ENCODE assay signal across 13 cellular contexts in the genomic region with DNA sequence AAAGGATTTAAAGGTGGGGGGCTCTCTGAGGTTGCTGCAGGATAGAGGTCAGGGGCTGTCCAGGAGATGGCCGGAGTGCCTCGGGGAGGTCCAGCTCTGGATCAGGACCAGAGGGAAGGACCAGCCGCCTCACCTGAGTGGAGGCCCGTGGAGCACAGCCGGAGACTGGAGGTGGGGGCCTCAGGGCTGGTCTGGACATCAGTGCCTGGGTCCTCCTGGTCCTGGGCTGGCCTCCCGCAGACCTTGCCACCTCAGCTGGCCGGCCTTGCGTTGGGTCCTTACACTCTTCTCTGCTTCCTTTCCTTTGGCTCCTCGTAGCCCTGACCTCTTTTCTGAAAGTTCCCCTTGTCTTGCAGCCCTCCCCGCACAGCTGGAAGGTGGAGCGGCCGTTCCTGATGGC. TPM values are rescaled to one million over a fixed set of nuclear protein-coding genes. Genes with fewer than 3 reads are reported as not detected.
DNase-seq lines count a peak whose midpoint lies in the region; ATAC-seq, FAIRE-seq and TF ChIP-seq lines count a peak whose summit lies in the region.
"Had no signal": no experiment of that assay in that cellular context is flagged by ENCODE, and none has a peak within 500 bp of the region (broad histone marks: within the 10 kb centered on the region; RNA-seq: fewer than 3 reads in every experiment).

No MANE protein-coding gene starts in this region.

- H3K27me3 ChIP-seq in heart left ventricle (no peaks in the 10 kb centered on the region), esophagus (ENCODE audit: control insufficient read depth in 1 of 2, insufficient read depth in 2 of 2, low read length in 2 of 2) (no peaks in the 10 kb centered on the region), ovary (no peaks in the 10 kb centered on the region), vagina (no peaks in the 10 kb centered on the region)

- DNase-seq in heart left ventricle, result no peak
- no peak for DNase-seq in Right ventricle myocardium inferior (ENCODE audit: missing footprints)
- DNase-seq in ovary, result no peak
- no peak for DNase-seq in vagina (ENCODE audit: extremely low spot score in 2 of 2)
- no peak for DNase-seq in RCC 7860 (ENCODE audit: low spot score)
- DNase-seq in superior temporal gyrus (ENCODE audit: extremely low spot score), result no peak
- DNase-seq: foreskin melanocyte; KBM-7; NCI-H2227 treated with DMSO at 0.1 percent for 48 hours; stimulated activated naive CD8-positive, alpha-beta T cell treated with anti-CD3 and anti-CD28 coated beads, Interleukin-15, Interleukin-2, amounts not matched to agents 100 U/mL and 50 U/mL, for 24 hours had no signal

- intact Hi-C loops in heart left ventricle (cut with DNase I), result loop anchor here in 3 of 10 donors (5.0 to 10.0 kb wide), 2 partner anchors 38 to 49 kb away; no protein-coding TSS in a partner anchor
- intact Hi-C loops in Right ventricle myocardium inferior (cut with DNase I), result loop anchor here (5.0 kb wide), 1 partner anchor 47 kb away; no protein-coding TSS in a partner anchor
- intact Hi-C loops in ovary (cut with DNase I), result loop anchor here in 2 of 4 donors (5.0 to 10.0 kb wide), 3 partner anchors 33 to 49 kb away; no protein-coding TSS in a partner anchor
- intact Hi-C loops in vagina (cut with DNase I), result no loop called here

- TF ChIP-seq POLR2A in heart left ventricle (IDR thresholded peaks at IDR 0.05) (no peak), ovary (IDR thresholded peaks at IDR 0.05) (no peak), vagina (IDR thresholded peaks at IDR 0.05) (no peak)

- FAIRE-seq in RCC 7860 (lab: Jason Lieb, UNC), result no peak
- FAIRE-seq: islet of Langerhans had no signal

- H3K4me1 ChIP-seq in heart left ventricle (peaks cover 28 to 96% (median 74%) of the 10 kb centered on the region in 12 donors), esophagus (ENCODE audit: control insufficient read depth in 2 of 2, insufficient read depth in 2 of 2, low read length in 1 of 2) (peaks cover 13 to 31% of the 10 kb centered on the region in 2 donors), ovary (ENCODE audit: insufficient read depth) (peaks cover 34% of the 10 kb centered on the region), vagina (peaks cover 82% of the 10 kb centered on the region)

- no peaks in the 10 kb centered on the region for H3K9me3 ChIP-seq in heart left ventricle
- no peaks in the 10 kb centered on the region for H3K9me3 ChIP-seq in esophagus (ENCODE audit: control insufficient read depth in 2 of 2, insufficient read depth in 1 of 2, low read depth in 1 of 2, low read length in 1 of 2)
- H3K9me3 ChIP-seq in ovary, result no peaks in the 10 kb centered on the region
- no peaks in the 10 kb centered on the region for H3K9me3 ChIP-seq in vagina

- no peak for ATAC-seq in heart left ventricle
- ATAC-seq in Right ventricle myocardium inferior, result no peak
- ATAC-seq in HG02610 (IDR thresholded peaks at IDR 0.05; ENCODE audit: unreplicated experiment), result no peak
- ATAC-seq: stimulated activated naive CD8-positive, alpha-beta T cell treated with anti-CD3 and anti-CD28 coated beads, Interleukin-15, Interleukin-2, amounts not matched to agents 100 U/mL and 50 U/mL, for 24 hours had no signal

- no peak overlapping the region for H3K4me3 ChIP-seq in heart left ventricle
- H3K4me3 ChIP-seq in esophagus (ENCODE audit: low read depth in 1 of 2, low read length in 2 of 2), result no peak overlapping the region
- H3K4me3 ChIP-seq in ovary, result no peak overlapping the region
- no peak overlapping the region for H3K4me3 ChIP-seq in vagina

- H3K27ac ChIP-seq in heart left ventricle, result peak overlapping the region in 11 of 12 donors; percentile 32 to 97 (median 94)
- H3K27ac ChIP-seq in esophagus (ENCODE audit: low read depth in 2 of 2, low read length in 1 of 2), result peak overlapping the region; percentile 23 to 81
- peak overlapping the region; percentile 2 to 46 for H3K27ac ChIP-seq in ovary
- H3K27ac ChIP-seq in vagina, result peak overlapping the region; percentile 95

- 89 to 95% (median 93%) methylated on average over 10 to 12 of the region's 12 CpGs for WGBS in heart left ventricle, 4 donors
- 91 to 93% methylated on average over 12 of the region's 12 CpGs for WGBS in esophagus, 2 donors
- WGBS in ovary, 3 donors, result 76 to 89% (median 85%) methylated on average over 12 of the region's 12 CpGs

- TF ChIP-seq EP300 in ovary (IDR thresholded peaks at IDR 0.05), result no peak

- TF ChIP-seq CTCF in heart left ventricle (IDR thresholded peaks at IDR 0.05) (no peak), ovary (IDR thresholded peaks at IDR 0.05) (no peak), vagina (IDR thresholded peaks at IDR 0.05) (no peak)

- peaks cover 0 to 34% (median 17%) of the 10 kb centered on the region in 9 donors for H3K36me3 ChIP-seq in heart left ventricle
- peaks cover 0 to 14% of the 10 kb centered on the region in 2 donors for H3K36me3 ChIP-seq in esophagus (ENCODE audit: control insufficient read depth in 2 of 2, insufficient read depth in 2 of 2, low read length in 1 of 2)
- no peaks in the 10 kb centered on the region for H3K36me3 ChIP-seq in ovary
- peaks cover 0 to 7% of the 10 kb centered on the region in 2 donors for H3K36me3 ChIP-seq in vagina

RNA-seq across cellular contexts. Expression of gene SUN1, which starts 2.0 kb away (rescaled TPM):
- 100 to 1,000 TPM; 117 to 203 (median 157) TPM for total RNA-seq in heart left ventricle
- 100 to 1,000 TPM; 111 to 148 TPM for polyA plus RNA-seq in heart left ventricle
- 176 TPM for total RNA-seq in Right ventricle myocardium inferior
- 10 to 100 TPM; 54.7 to 91.6 TPM for polyA plus RNA-seq in esophagus
- 100 to 1,000 TPM; 140 to 196 (median 154) TPM for total RNA-seq in ovary
- 100 to 1,000 TPM; 100 to 135 TPM for polyA plus RNA-seq in ovary
- 170 TPM for total RNA-seq in vagina

RNA-seq across cellular contexts. Expression of gene GET4, which starts 42.1 kb away (rescaled TPM):
- total RNA-seq in heart left ventricle (10 to 100 TPM; 14.6 to 27.3 (median 18.6) TPM), Right ventricle myocardium inferior (19.1 TPM), ovary (10 to 100 TPM; 16.8 to 37.6 (median 30.4) TPM), vagina (35.8 TPM)
- polyA plus RNA-seq in heart left ventricle (10 to 100 TPM; 19.7 to 34.1 TPM), esophagus (10 to 100 TPM; 43.2 to 44.5 TPM), ovary (10 to 100 TPM in 1 of 2 donors, 1 to 10 TPM in 1; 7.2 to 37.2 TPM)

Comparison
In these comparisons a context has a peak if more than half of its experiments do, and no peak if none do; other contexts are left out.
1. H3K27ac ChIP-seq: peak in every context shown above with its lines; median percentile 95 in vagina; 94 in heart left ventricle; 52 in esophagus; 24 in ovary.